Comparison of ENCODE assay signal across 8 cellular contexts in genomic region chr11:115505165-115505564, GRCh38. TPM values are rescaled to one million over a fixed set of nuclear protein-coding genes. Genes with fewer than 3 reads are reported as not detected.
DNase-seq lines count a peak whose midpoint lies in the region; FAIRE-seq and TF ChIP-seq lines count a peak whose summit lies in the region.

No MANE protein-coding gene starts in this region.

- no peak overlapping the region for H2BK5ac ChIP-seq in mesenchymal stem cell (ENCODE audit: low read depth, low read length, poor library complexity, severe bottlenecking)

- peaks cover 3% of the 10 kb centered on the region for H3K79me1 ChIP-seq in mesenchymal stem cell (replicated peaks; ENCODE audit: low read length, poor library complexity, severe bottlenecking)

- H4K8ac ChIP-seq in mesenchymal stem cell (ENCODE audit: low read length): no peak overlapping the region

- no peak for TF ChIP-seq POLR2A in breast epithelium (IDR thresholded peaks at IDR 0.05)

- H3K18ac ChIP-seq in mesenchymal stem cell (ENCODE audit: low read depth in 1 of 2, low read length in 2 of 2): no peak overlapping the region

- no peak overlapping the region for H2AK5ac ChIP-seq in mesenchymal stem cell (ENCODE audit: low read length, severe bottlenecking)

- DNase-seq in left ventricle myocardium inferior (no peak), cardiac septum (ENCODE audit: low spot score) (no peak), breast epithelium (ENCODE audit: low spot score in 2 of 2) (no peak), mesenchymal stem cell (no peak), urothelium cell line (ENCODE audit: low spot score) (peak; percentile 42), NCI-H2171 (lab: John Stamatoyannopoulos, UW) (no peak), mesenteric fat pad (ENCODE audit: low spot score) (no peak), KG1 (lab: John Stamatoyannopoulos, UW) (no peak)

- H2BK12ac ChIP-seq in mesenchymal stem cell (ENCODE audit: low read length in 2 of 2): no peak overlapping the region

- no peak for TF ChIP-seq CTCF in left ventricle myocardium inferior (IDR thresholded peaks at IDR 0.05; ENCODE audit: borderline replicate concordance)
- no peak for TF ChIP-seq CTCF in breast epithelium (IDR thresholded peaks at IDR 0.05)

- H4K91ac ChIP-seq in mesenchymal stem cell (ENCODE audit: low read length): no peak overlapping the region

- H2BK120ac ChIP-seq in mesenchymal stem cell (ENCODE audit: low read depth, low read length): no peak overlapping the region

- WGBS in mesenchymal stem cell: 13% methylated on average over 8 of the region's 10 CpGs

- peaks cover 63% of the 10 kb centered on the region for H3K27me3 ChIP-seq in left ventricle myocardium inferior (ENCODE audit: low read depth)
- peaks cover 4 to 5% of the 10 kb centered on the region in 2 donors for H3K27me3 ChIP-seq in breast epithelium
- H3K27me3 ChIP-seq in mesenchymal stem cell (ENCODE audit: control insufficient read depth in 1 of 2, insufficient read depth in 1 of 2, low read length in 2 of 2): peaks cover 14 to 81% of the 10 kb centered on the region in 2 experiments

- H3K4me3 ChIP-seq in left ventricle myocardium inferior (peak overlapping the region; percentile 73), breast epithelium (peak overlapping the region; percentile 46 to 72 (median 67)), mesenchymal stem cell (ENCODE audit: insufficient read depth in 1 of 2, low read depth in 1 of 2, low read length in 2 of 2) (peak overlapping the region; percentile 68 to 79)

- H3K23ac ChIP-seq in mesenchymal stem cell (ENCODE audit: low read length in 2 of 2): no peak overlapping the region

- H3K4me1 ChIP-seq in left ventricle myocardium inferior (peaks cover 48% of the 10 kb centered on the region), breast epithelium (no peaks in the 10 kb centered on the region), mesenchymal stem cell (ENCODE audit: control insufficient read depth, insufficient read depth, low read depth, low read length) (peaks cover 2% of the 10 kb centered on the region)

- H3K14ac ChIP-seq in mesenchymal stem cell (ENCODE audit: low read length in 2 of 2): no peak overlapping the region

- FAIRE-seq in urothelium cell line (lab: Jason Lieb, UNC): no peak

- H3K27ac ChIP-seq in left ventricle myocardium inferior (replicated peaks): peak overlapping the region; percentile 94
- peak overlapping the region; percentile 81 to 82 for H3K27ac ChIP-seq in breast epithelium
- H3K27ac ChIP-seq in mesenchymal stem cell (ENCODE audit: low read length, poor library complexity, severe bottlenecking): peak overlapping the region; percentile 96

- no peak overlapping the region for H3K9ac ChIP-seq in mesenchymal stem cell (ENCODE audit: low read length)

- no peak overlapping the region for H3K4ac ChIP-seq in mesenchymal stem cell (ENCODE audit: low read depth in 1 of 2, low read length in 2 of 2)

- no peak overlapping the region for H2AFZ ChIP-seq in mesenchymal stem cell (ENCODE audit: low read depth, low read length)

- H3K9me3 ChIP-seq in left ventricle myocardium inferior (replicated peaks): no peaks in the 10 kb centered on the region
- no peaks in the 10 kb centered on the region for H3K9me3 ChIP-seq in breast epithelium
- H3K9me3 ChIP-seq in mesenchymal stem cell (ENCODE audit: control insufficient read depth, low read length): no peaks in the 10 kb centered on the region

- H3K4me2 ChIP-seq in mesenchymal stem cell (ENCODE audit: low read length, poor library complexity, severe bottlenecking): peak overlapping the region; percentile 99

- H3K36me3 ChIP-seq in left ventricle myocardium inferior (no peaks in the 10 kb centered on the region), breast epithelium (no peaks in the 10 kb centered on the region), mesenchymal stem cell (ENCODE audit: control insufficient read depth in 1 of 2, insufficient read depth in 2 of 2, low read depth in 1 of 2, low read length in 2 of 2) (no peaks in the 10 kb centered on the region)

- H2BK15ac ChIP-seq in mesenchymal stem cell (ENCODE audit: low read depth, poor library complexity, severe bottlenecking): no peak overlapping the region

- intact Hi-C loops in left ventricle myocardium inferior (cut with micrococcal nuclease): loop anchor here (10.0 kb wide), 1 partner anchor 170 kb away; no protein-coding TSS in a partner anchor
- intact Hi-C loops in cardiac septum (cut with DNase I): loop anchor here (2.0 to 10.0 kb wide), 3 partner anchors 118 to 720 kb away; no protein-coding TSS in a partner anchor
- intact Hi-C loops in breast epithelium (cut with DNase I; ENCODE audit: low total_unique reads): no loop called here

RNA-seq across cellular contexts. Expression of gene CADM1, which starts 0.9 kb away (rescaled TPM):
- total RNA-seq in left ventricle myocardium inferior (51.1 TPM), cardiac septum (36.0 TPM), breast epithelium (10 to 100 TPM in 2 of 3 donors, 1 to 10 TPM in 1; 5.3 to 48.4 (median 33.1) TPM), mesenteric fat pad (14.8 TPM)
- polyA plus RNA-seq in mesenchymal stem cell (2013, experiment 1 of 2): 11.3 TPM
- 11.3 TPM for polyA plus RNA-seq in mesenchymal stem cell (2013, experiment 2 of 2)
